Comparison of ENCODE assay signal across 29 cellular contexts in genomic region chr1:202624088-202624780, GRCh38.
"Had no signal": no experiment of that assay in that cellular context is flagged by ENCODE, and none has a peak within 500 bp of the region (broad histone marks: within the 10 kb centered on the region; RNA-seq: fewer than 3 reads in every experiment).

No MANE protein-coding gene starts in this region.

- H3K27ac ChIP-seq: breast epithelium, left lung, psoas muscle, suprapubic skin, tibial nerve had no signal

- H3K4me1 ChIP-seq: breast epithelium, suprapubic skin had no signal

- H3K4me3 ChIP-seq: left lung, right atrium auricular region, stomach, suprapubic skin, tibial nerve had no signal

- ATAC-seq: activated CD4-positive, alpha-beta T cell treated with anti-CD3 and anti-CD28 coated beads for 36 hours; activated T-cell treated with anti-CD3 and anti-CD28 coated beads, Interleukin-2, amount 50 U/mL, for 4 hours; gastrocnemius medialis; left lung; naive thymus-derived CD8-positive, alpha-beta T cell; stimulated activated memory B cell treated with anti-CD40 and anti-IgM and Interleukin-4, amounts not matched to agents 10 μg/mL and 1 μg/mL and 100 μg/mL, for 72 hours had no signal

- H3K4me3 Mint-ChIP-seq: activated CD4-positive, alpha-beta T cell treated with anti-CD3 and anti-CD28 coated beads for 36 hours; activated naive CD8-positive, alpha-beta T cell; activated T-cell treated with anti-CD3 and anti-CD28 coated beads, Interleukin-2, amount 50 U/mL, for 4 hours; endodermal cell; mesothelial cell of epicardium; naive thymus-derived CD8-positive, alpha-beta T cell; stimulated activated memory B cell treated with anti-CD40 and anti-IgM and Interleukin-4, amounts not matched to agents 10 μg/mL and 1 μg/mL and 100 μg/mL, for 72 hours; T-helper 2 cell treated with Interferon-gamma antibody and Interleukin-4, amounts not matched to agents 5 μg/mL and 100 μg/mL, for 36 hours had no signal

- H3K36me3 ChIP-seq: breast epithelium, esophagus squamous epithelium, gastrocnemius medialis, left lung, ovary, right atrium auricular region, stomach, suprapubic skin, tibial nerve had no signal

- H3K9me3 Mint-ChIP-seq: activated T-cell treated with anti-CD3 and anti-CD28 coated beads, Interleukin-2, amount 50 U/mL, for 4 hours; activated T-helper 2 cell treated with anti-CD3 and anti-CD28 coated beads, Interferon-gamma antibody, Interleukin-2, Interleukin-4, amounts not matched to agents 10 μg/mL and 5 μg/mL and 100 μg/mL, durations not matched to agents 14 hours and 24 hours and 36 hours; endodermal cell; mesothelial cell of epicardium; naive thymus-derived CD8-positive, alpha-beta T cell; stimulated activated memory B cell treated with anti-CD40 and anti-IgM and Interleukin-4, amounts not matched to agents 10 μg/mL and 1 μg/mL and 100 μg/mL, for 72 hours; T-helper 2 cell treated with Interferon-gamma antibody and Interleukin-4, amounts not matched to agents 5 μg/mL and 100 μg/mL, for 36 hours had no signal

- FAIRE-seq: TTC549 had no signal

- H3K27ac Mint-ChIP-seq: activated CD4-positive, alpha-beta T cell treated with anti-CD3 and anti-CD28 coated beads for 36 hours; activated naive CD8-positive, alpha-beta T cell; activated T-helper 2 cell treated with anti-CD3 and anti-CD28 coated beads, Interferon-gamma antibody, Interleukin-2, Interleukin-4, amounts not matched to agents 10 μg/mL and 5 μg/mL and 100 μg/mL, durations not matched to agents 14 hours and 24 hours and 36 hours; mesothelial cell of epicardium; naive thymus-derived CD8-positive, alpha-beta T cell; stimulated activated memory B cell treated with anti-CD40 and anti-IgM and Interleukin-4, amounts not matched to agents 10 μg/mL and 1 μg/mL and 100 μg/mL, for 72 hours; T-helper 2 cell treated with Interferon-gamma antibody and Interleukin-4, amounts not matched to agents 5 μg/mL and 100 μg/mL, for 36 hours had no signal

- H3K9me3 ChIP-seq: breast epithelium, esophagus squamous epithelium, gastrocnemius medialis, left lung, ovary, psoas muscle, right atrium auricular region, stomach, suprapubic skin, tibial nerve had no signal

- DNase-seq: activated CD4-positive, alpha-beta T cell treated with anti-CD3 and anti-CD28 coated beads for 36 hours; activated CD4-positive, alpha-beta T cell treated with anti-CD3 and anti-CD28 coated beads, Interleukin-2, amount 50 U/mL, for 4 hours; activated CD8-positive, alpha-beta memory T cell treated with anti-CD3 and anti-CD28 coated beads for 24 hours; activated CD8-positive, alpha-beta memory T cell treated with anti-CD3 and anti-CD28 coated beads, Interleukin-2, amount 50 U/mL, for 48 hours; activated naive CD4-positive, alpha-beta T cell; activated T-cell treated with anti-CD3 and anti-CD28 coated beads, Interleukin-2, amount 50 U/mL, for 4 hours; amniotic stem cell; cerebellar nuclear complex; cortex of kidney; endodermal cell; esophagus squamous epithelium; gastrocnemius medialis; hippocampal formation; kidney glomerular epithelial cell; left lung; stomach had no signal

- H3K36me3 Mint-ChIP-seq: activated naive CD8-positive, alpha-beta T cell; mesothelial cell of epicardium; naive thymus-derived CD8-positive, alpha-beta T cell; stimulated activated memory B cell treated with anti-CD40 and anti-IgM and Interleukin-4, amounts not matched to agents 10 μg/mL and 1 μg/mL and 100 μg/mL, for 72 hours had no signal

- H3K27me3 ChIP-seq: breast epithelium, gastrocnemius medialis, ovary, right atrium auricular region, tibial nerve had no signal
